ENCODE assay signal across 20 cellular contexts in the genomic region with DNA sequence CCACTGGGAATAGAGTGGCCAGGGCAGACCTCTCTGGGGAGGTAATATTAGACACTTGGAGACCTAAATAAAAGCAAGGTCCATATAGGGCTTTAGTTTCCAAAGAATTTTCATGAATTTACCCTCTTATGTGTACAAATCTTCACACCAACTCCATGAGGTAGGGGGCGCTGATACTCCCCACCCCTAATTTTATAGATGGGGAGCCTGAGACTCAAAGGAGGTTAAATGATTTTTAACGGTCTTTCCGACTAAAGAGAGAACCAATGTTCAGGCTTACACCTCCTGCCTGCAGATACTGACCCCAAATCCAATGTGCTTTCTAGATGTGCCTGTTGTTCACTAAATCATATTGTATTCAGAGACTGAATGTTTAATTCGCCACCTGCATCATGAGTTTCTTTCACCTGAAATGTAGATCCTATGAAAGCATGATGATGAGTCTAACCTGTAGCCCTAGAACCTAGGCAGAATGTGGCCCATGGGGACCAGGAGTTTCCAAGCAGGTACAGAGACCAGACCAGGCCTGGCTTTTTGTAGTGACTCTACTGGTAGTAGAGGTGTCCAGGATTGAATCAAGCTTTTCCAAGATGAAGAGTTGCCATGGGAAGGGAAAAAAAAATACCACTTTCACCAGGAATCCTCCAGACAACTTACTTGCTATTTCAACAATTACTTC. TPM values are rescaled to one million over a fixed set of nuclear protein-coding genes. Genes with fewer than 3 reads are reported as not detected.
A peak's percentile ranks its signal among the peaks of the same experiment; 100 is the strongest.
DNase-seq lines count a peak whose midpoint lies in the region; ATAC-seq and TF ChIP-seq lines count a peak whose summit lies in the region.
"Had no signal": no experiment of that assay in that cellular context is flagged by ENCODE, and none has a peak within 500 bp of the region (broad histone marks: within the 10 kb centered on the region; RNA-seq: fewer than 3 reads in every experiment).

No MANE protein-coding gene starts in this region.

- no peak overlapping the region for H3K27ac ChIP-seq in BLaER1
- no peak overlapping the region for H3K27ac ChIP-seq in OCI-LY1 (ENCODE audit: low read depth, low read length, poor library complexity, severe bottlenecking)
- no peak overlapping the region for H3K27ac ChIP-seq in aorta (ENCODE audit: low read depth in 1 of 2, low read length in 2 of 2)
- H3K27ac ChIP-seq: epithelial cell of prostate, SK-N-MC, uterus had no signal

- H3F3A ChIP-seq in OCI-LY1 (ENCODE audit: insufficient read depth, low read length) = no peaks in the 10 kb centered on the region; the same call in 1 of the 2 replicates

- H3K9me2 ChIP-seq in OCI-LY1 (ENCODE audit: low read depth, low read length) = no peaks in the 10 kb centered on the region

- DNase-seq in fibroblast of mammary gland (ENCODE audit: low read depth) = no peak
- no peak for DNase-seq in A172 (ENCODE audit: low spot score)
- no peak for DNase-seq in aorta
- DNase-seq in natural killer cell treated with Interleukin-12 subunit alpha and Interleukin-12 subunit beta and Interleukin-15 and Interleukin-18, amount 100 ng/mL, for 72 hours (ENCODE audit: low spot score) = no peak
- DNase-seq in NCI-H1092 (lab: John Stamatoyannopoulos, UW) = no peak
- DNase-seq: activated CD8-positive, alpha-beta memory T cell treated with anti-CD3 and anti-CD28 coated beads, Interleukin-2, amount 50 U/mL, for 4 hours; natural killer cell; NCI-H187 treated with DMSO at 0.1 percent for 48 hours; NCI-H82; right cardiac atrium; stimulated activated CD4-positive, alpha-beta T cell treated with anti-CD3 and anti-CD28 coated beads, Interleukin-4, amount 100 ng/mL, for 24 hours; uterus had no signal

- no peaks in the 10 kb centered on the region for H3K4me1 Mint-ChIP-seq in natural killer cell treated with Interleukin-12 subunit alpha and Interleukin-12 subunit beta and Interleukin-15 and Interleukin-18, amount 100 ng/mL, for 72 hours (ENCODE audit: low read depth in 2 of 2)
- H3K4me1 Mint-ChIP-seq: natural killer cell had no signal

- H3K27me3 ChIP-seq in BLaER1 = peaks cover 33% of the 10 kb centered on the region
- H3K27me3 ChIP-seq in OCI-LY1 (ENCODE audit: insufficient read depth, low read length) = no peaks in the 10 kb centered on the region
- peaks cover 0 to 3% of the 10 kb centered on the region in 2 donors for H3K27me3 ChIP-seq in aorta (ENCODE audit: control insufficient read depth in 1 of 2, insufficient read depth in 2 of 2, low read length in 1 of 2)

- no peak overlapping the region for H3K27ac Mint-ChIP-seq in natural killer cell treated with Interleukin-12 subunit alpha and Interleukin-12 subunit beta and Interleukin-15 and Interleukin-18, amount 100 ng/mL, for 72 hours
- H3K27ac Mint-ChIP-seq: activated naive CD4-positive, alpha-beta T cell treated with anti-CD3 and anti-CD28 coated beads, Interleukin-2, amount 50 U/mL, for 24 hours; natural killer cell; stimulated activated memory B cell treated with anti-CD40 and anti-IgM and Interleukin-4, amounts not matched to agents 10 μg/mL and 1 μg/mL and 100 μg/mL, for 72 hours had no signal

- H3K36me3 ChIP-seq in BLaER1 = no peaks in the 10 kb centered on the region
- H3K36me3 ChIP-seq in OCI-LY1 (ENCODE audit: insufficient read depth, low read length) = no peaks in the 10 kb centered on the region
- H3K36me3 ChIP-seq in aorta (ENCODE audit: control insufficient read depth in 1 of 2, insufficient read depth in 2 of 2, low read length in 1 of 2) = no peaks in the 10 kb centered on the region
- H3K36me3 ChIP-seq: uterus had no signal

- peaks cover 36% of the 10 kb centered on the region for H3K4me1 ChIP-seq in BLaER1
- H3K4me1 ChIP-seq in OCI-LY1 (ENCODE audit: insufficient read depth, low read length, severe bottlenecking) = peaks cover 9% of the 10 kb centered on the region
- H3K4me1 ChIP-seq in aorta (ENCODE audit: control insufficient read depth in 1 of 2, insufficient read depth in 2 of 2, low read length in 2 of 2) = no peaks in the 10 kb centered on the region
- H3K4me1 ChIP-seq: uterus had no signal

- H3K9me3 Mint-ChIP-seq in natural killer cell treated with Interleukin-12 subunit alpha and Interleukin-12 subunit beta and Interleukin-15 and Interleukin-18, amount 100 ng/mL, for 72 hours = no peaks in the 10 kb centered on the region
- H3K9me3 Mint-ChIP-seq: activated naive CD4-positive, alpha-beta T cell treated with anti-CD3 and anti-CD28 coated beads, Interleukin-2, amount 50 U/mL, for 24 hours; central memory CD8-positive, alpha-beta T cell; natural killer cell; stimulated activated memory B cell treated with anti-CD40 and anti-IgM and Interleukin-4, amounts not matched to agents 10 μg/mL and 1 μg/mL and 100 μg/mL, for 72 hours had no signal

- peaks cover 42 to 59% of the 10 kb centered on the region in 2 donors for H3K27me3 Mint-ChIP-seq in natural killer cell treated with Interleukin-12 subunit alpha and Interleukin-12 subunit beta and Interleukin-15 and Interleukin-18, amount 100 ng/mL, for 72 hours

- no peak overlapping the region for H2AFZ ChIP-seq in OCI-LY1 (ENCODE audit: low read length)

- H3K79me2 ChIP-seq in OCI-LY1 (ENCODE audit: insufficient read depth, low read length) = no peaks in the 10 kb centered on the region

- WGBS in aorta, 2 donors = 30 to 58% methylated on average over 4 of the region's 4 CpGs

- H3K4me3 ChIP-seq in BLaER1 (no peak overlapping the region), OCI-LY1 (ENCODE audit: low read depth, low read length, poor library complexity, severe bottlenecking) (no peak overlapping the region), fibroblast of mammary gland (ENCODE audit: control insufficient read depth, low read depth, low read length) (no peak overlapping the region), aorta (ENCODE audit: low read length in 2 of 2) (no peak overlapping the region)
- H3K4me3 ChIP-seq: SK-N-MC, uterus had no signal

- no peak overlapping the region for H3K4me3 Mint-ChIP-seq in natural killer cell treated with Interleukin-12 subunit alpha and Interleukin-12 subunit beta and Interleukin-15 and Interleukin-18, amount 100 ng/mL, for 72 hours
- H3K4me3 Mint-ChIP-seq: activated naive CD4-positive, alpha-beta T cell treated with anti-CD3 and anti-CD28 coated beads, Interleukin-2, amount 50 U/mL, for 24 hours; central memory CD8-positive, alpha-beta T cell; natural killer cell; stimulated activated memory B cell treated with anti-CD40 and anti-IgM and Interleukin-4, amounts not matched to agents 10 μg/mL and 1 μg/mL and 100 μg/mL, for 72 hours had no signal

- intact Hi-C loops in aorta (cut with DNase I) = no loop called here

- H3K9ac ChIP-seq in BLaER1 = no peak overlapping the region
- no peak overlapping the region for H3K9ac ChIP-seq in OCI-LY1 (ENCODE audit: low read length)

- 0 out of 2 replicates have a peak, but pooled peaks cover 4% of the 10 kb centered on the region for H4K20me1 ChIP-seq in BLaER1
- H4K20me1 ChIP-seq in OCI-LY1 (ENCODE audit: insufficient read depth, low read length) = no peaks in the 10 kb centered on the region

- H3K9me3 ChIP-seq in BLaER1 = peaks cover 20% of the 10 kb centered on the region
- no peaks in the 10 kb centered on the region for H3K9me3 ChIP-seq in OCI-LY1 (ENCODE audit: low read length)
- no peaks in the 10 kb centered on the region for H3K9me3 ChIP-seq in aorta (ENCODE audit: control insufficient read depth, low read length)
- H3K9me3 ChIP-seq: uterus had no signal

- ATAC-seq in aorta (ENCODE audit: low FRiP score) = no peak
- ATAC-seq in natural killer cell treated with Interleukin-12 subunit alpha and Interleukin-12 subunit beta and Interleukin-15 and Interleukin-18, amount 100 ng/mL, for 72 hours = no peak
- ATAC-seq: natural killer cell; right cardiac atrium; stimulated activated memory B cell treated with anti-CD40 and anti-IgM and Interleukin-4, amounts not matched to agents 10 μg/mL and 1 μg/mL and 100 μg/mL, for 72 hours had no signal

- peak; percentile 29; the same call in 1 of the 2 replicates for TF ChIP-seq CTCF in GM12874 (IDR thresholded peaks at IDR 0.05; ENCODE audit: insufficient read depth, low read depth, low read length)
- peak; percentile 39; the same call in 1 of the 2 replicates for TF ChIP-seq CTCF in OCI-LY1 (IDR thresholded peaks at IDR 0.05; ENCODE audit: low read length)
- peak; percentile 9 for TF ChIP-seq CTCF in fibroblast of mammary gland (conservative IDR thresholded peaks at IDR 0.05; ENCODE audit: control insufficient read depth, insufficient read depth, low read depth, low read length)

- peak overlapping the region; percentile 32 for H3K4me2 ChIP-seq in BLaER1
- H3K4me2 ChIP-seq in OCI-LY1 (ENCODE audit: low read length) = no peak overlapping the region

- H3K36me3 Mint-ChIP-seq in natural killer cell treated with Interleukin-12 subunit alpha and Interleukin-12 subunit beta and Interleukin-15 and Interleukin-18, amount 100 ng/mL, for 72 hours = no peaks in the 10 kb centered on the region
- H3K36me3 Mint-ChIP-seq: activated naive CD4-positive, alpha-beta T cell treated with anti-CD3 and anti-CD28 coated beads, Interleukin-2, amount 50 U/mL, for 24 hours; stimulated activated memory B cell treated with anti-CD40 and anti-IgM and Interleukin-4, amounts not matched to agents 10 μg/mL and 1 μg/mL and 100 μg/mL, for 72 hours had no signal

RNA-seq across cellular contexts. Expression of a gene that starts 16.8 kb away (rescaled TPM):
- total RNA-seq in A172 (2014; rRNA removed; shearing (Covaris generic)) = not detected in 2 replicates
- under 1 TPM in 1 of 2 donors, not detected in 1; 0.60 TPM for total RNA-seq in aorta
- polyA plus RNA-seq in aorta = not detected
- not detected for total RNA-seq in natural killer cell treated with Interleukin-12 subunit alpha and Interleukin-12 subunit beta and Interleukin-15 and Interleukin-18, amount 100 ng/mL, for 72 hours
- total RNA-seq: natural killer cell, uterus had no signal
